Comparison of ENCODE assay signal across 8 cellular contexts in the genomic region with DNA sequence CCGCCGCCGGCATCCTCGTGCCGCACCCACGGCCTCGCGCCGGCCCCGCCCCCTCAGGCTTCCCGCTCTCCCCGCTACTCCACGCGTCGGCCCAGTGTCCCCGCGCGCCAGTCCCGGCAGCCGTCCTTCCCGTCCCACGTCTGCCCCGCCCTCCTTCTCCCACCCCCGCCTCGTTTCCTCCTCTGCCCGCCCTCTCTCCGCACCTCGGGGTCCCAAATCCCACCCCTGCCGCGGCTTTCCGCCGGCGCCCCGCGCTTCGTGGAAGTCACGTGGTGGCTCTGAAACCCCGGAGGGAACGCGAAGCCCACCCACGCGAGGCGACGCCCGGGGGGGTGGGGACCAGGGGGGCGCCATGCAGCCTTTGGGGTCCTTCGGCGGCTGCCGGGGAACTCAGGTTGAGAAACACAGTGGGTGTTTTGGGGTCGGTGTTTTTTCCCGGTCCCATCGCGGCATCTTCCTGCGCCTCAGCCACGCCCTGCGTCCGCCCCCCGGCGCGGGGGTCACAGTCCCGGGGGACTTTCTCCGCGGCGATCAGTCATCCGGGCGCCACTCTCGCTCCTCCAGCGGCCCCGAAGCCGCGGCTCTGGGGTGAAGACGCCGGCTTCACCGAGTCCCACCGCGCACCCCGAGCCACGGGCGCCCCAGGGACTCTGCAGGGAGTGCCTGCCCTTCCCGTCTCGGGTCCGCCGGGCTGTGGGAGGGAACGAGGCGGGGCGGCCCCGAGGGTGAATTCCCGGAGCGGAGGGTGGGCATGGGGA. TPM values are rescaled to one million over a fixed set of nuclear protein-coding genes. Genes with fewer than 3 reads are reported as not detected.
A peak's percentile ranks its signal among the peaks of the same experiment; 100 is the strongest.
DNase-seq lines count a peak whose midpoint lies in the region; ATAC-seq and TF ChIP-seq lines count a peak whose summit lies in the region.

A gene with protein sequence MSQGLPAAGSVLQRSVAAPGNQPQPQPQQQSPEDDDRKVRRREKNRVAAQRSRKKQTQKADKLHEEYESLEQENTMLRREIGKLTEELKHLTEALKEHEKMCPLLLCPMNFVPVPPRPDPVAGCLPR (minus strand): TSS at position 2 of the 758 bp plus-strand sequence. CDS start 78 bp downstream, outside the sequence.

- TF ChIP-seq POLR2A in esophagus squamous epithelium (IDR thresholded peaks at IDR 0.05): no peak

- peaks cover 0 to 7% (median 0%) of the 10 kb centered on the region in 11 experiments; a peak in 3 of 22 replicates for H4K20me1 ChIP-seq in BLaER1 treated with 17β-estradiol and CSF1 and Interleukin-3, amounts not matched to agents 10 nM and 100 nM

- H3K4me3 ChIP-seq in BLaER1 treated with 17β-estradiol and CSF1 and Interleukin-3, amounts not matched to agents 10 nM and 100 nM: peak within 1 kb of the TSS; percentile 62 to 82 (median 72)
- peak within 1 kb of the TSS; percentile 45 for H3K4me3 ChIP-seq in LNCaP clone FGC (ENCODE audit: low read depth, low read length)
- H3K4me3 ChIP-seq in esophagus squamous epithelium: peak within 1 kb of the TSS; percentile 30 to 86 (median 64)

- H3K9me3 ChIP-seq in BLaER1 treated with 17β-estradiol and CSF1 and Interleukin-3, amounts not matched to agents 10 nM and 100 nM (replicated peaks in 1 of 11): no peaks in the 10 kb centered on the region
- H3K9me3 ChIP-seq in esophagus squamous epithelium: no peaks in the 10 kb centered on the region

- TF ChIP-seq CTCF in LNCaP clone FGC (IDR thresholded peaks at IDR 0.05; ENCODE audit: control insufficient read depth, extremely low read depth, insufficient read depth) (no peak), esophagus squamous epithelium (IDR thresholded peaks at IDR 0.05) (no peak), neural crest cell (conservative IDR thresholded peaks at IDR 0.05) (no peak), type B pancreatic cell (conservative IDR thresholded peaks at IDR 0.05) (no peak)

- H3K4me1 ChIP-seq in BLaER1 treated with 17β-estradiol and CSF1 and Interleukin-3, amounts not matched to agents 10 nM and 100 nM: peaks cover 33 to 68% (median 55%) of the 10 kb centered on the region in 10 experiments
- peaks cover 17 to 37% (median 28%) of the 10 kb centered on the region in 3 donors for H3K4me1 ChIP-seq in esophagus squamous epithelium

- H3K4me1 Mint-ChIP-seq in neural crest cell (peaks cover 14% of the 10 kb centered on the region), type B pancreatic cell (ENCODE audit: unreplicated experiment) (no peaks in the 10 kb centered on the region)

- H3K9ac ChIP-seq in BLaER1 treated with 17β-estradiol and CSF1 and Interleukin-3, amounts not matched to agents 10 nM and 100 nM: peak within 1 kb of the TSS; percentile 70 to 85 (median 82)

- H3K4me3 Mint-ChIP-seq in neural crest cell: peak within 1 kb of the TSS; percentile 82
- H3K4me3 Mint-ChIP-seq in type B pancreatic cell: peak within 1 kb of the TSS; percentile 84

- DNase-seq in LNCaP clone FGC (ENCODE audit: low read depth) (no peak), esophagus squamous epithelium (lab: John Stamatoyannopoulos, UW) (no peak), neural crest cell (ENCODE audit: low read depth, low spot score) (peak; percentile 12), type B pancreatic cell (ENCODE audit: extremely low spot score, unreplicated experiment) (peak; percentile 67), cerebellar cortex (ENCODE audit: low spot score) (no peak)
- DNase-seq in activated CD8-positive, alpha-beta memory T cell treated with anti-CD3 and anti-CD28 coated beads, Interleukin-2, amount 50 U/mL, for 48 hours: peak; percentile 91

- H3K27ac Mint-ChIP-seq in neural crest cell (ENCODE audit: unreplicated experiment) (no peak within 1 kb of the TSS), type B pancreatic cell (peak within 1 kb of the TSS; percentile 32)

- WGBS in esophagus squamous epithelium, 2 donors: 0% methylated on average over 6 of the region's 89 CpGs; no CpG with 5 or more reads in 1 of the 2 donors

- H3K36me3 Mint-ChIP-seq in neural crest cell (ENCODE audit: low read depth) (no peaks in the 10 kb centered on the region), type B pancreatic cell (no peaks in the 10 kb centered on the region)

- peaks cover 0 to 24% (median 20%) of the 10 kb centered on the region in 11 experiments; a peak in 20 of 22 replicates for H3K36me3 ChIP-seq in BLaER1 treated with 17β-estradiol and CSF1 and Interleukin-3, amounts not matched to agents 10 nM and 100 nM
- no peaks in the 10 kb centered on the region for H3K36me3 ChIP-seq in esophagus squamous epithelium

- H3K27me3 ChIP-seq in BLaER1 treated with 17β-estradiol and CSF1 and Interleukin-3, amounts not matched to agents 10 nM and 100 nM: peaks cover 0 to 8% (median 0%) of the 10 kb centered on the region in 11 experiments; a peak in 2 of 22 replicates
- peaks cover 0 to 61% (median 0%) of the 10 kb centered on the region in 4 donors for H3K27me3 ChIP-seq in esophagus squamous epithelium

- peak within 1 kb of the TSS; percentile 57 to 85 (median 77); a peak in 21 of 22 replicates for H3K27ac ChIP-seq in BLaER1 treated with 17β-estradiol and CSF1 and Interleukin-3, amounts not matched to agents 10 nM and 100 nM
- H3K27ac ChIP-seq in esophagus squamous epithelium: peak within 1 kb of the TSS; percentile 70 to 90 (median 82)

- H3K9me3 Mint-ChIP-seq in neural crest cell (no peaks in the 10 kb centered on the region), type B pancreatic cell (no peaks in the 10 kb centered on the region)

- intact Hi-C loops in esophagus squamous epithelium (cut with DNase I): no loop called here

- H3K27me3 Mint-ChIP-seq in neural crest cell (ENCODE audit: low read depth) (peaks cover 87% of the 10 kb centered on the region), type B pancreatic cell (peaks cover 80% of the 10 kb centered on the region)

- peak; percentile 14 for ATAC-seq in GM19467 (IDR thresholded peaks at IDR 0.05; ENCODE audit: unreplicated experiment)

- peak within 1 kb of the TSS; percentile 89 to 99 (median 97) for H3K4me2 ChIP-seq in BLaER1 treated with 17β-estradiol and CSF1 and Interleukin-3, amounts not matched to agents 10 nM and 100 nM

RNA-seq across cellular contexts. Expression of the gene that starts here (rescaled TPM):
- 1 to 10 TPM in 1 of 4 donors, under 1 TPM in 2, not detected in 1; 0.83 to 2.3 (median 0.91) TPM for total RNA-seq in esophagus squamous epithelium
- not detected in 2 replicates for total RNA-seq in neural crest cell
- 0.55 and 0.72 TPM in 2 replicates for total RNA-seq in type B pancreatic cell (ENCODE audit: low replicate concordance)

Comparison
In these comparisons a context has a peak if more than half of its experiments do, and no peak if none do; other contexts are left out.
1. Peak in DNase-seq in neural crest cell; RNA of the gene not detected or under 1 TPM.
2. Peak in DNase-seq in type B pancreatic cell; RNA of the gene not detected or under 1 TPM.